Comparison of ENCODE assay signal across 8 cellular contexts in genomic region chr11:120209750-120210650, GRCh38. TPM values are rescaled to one million over a fixed set of nuclear protein-coding genes. Genes with fewer than 3 reads are reported as not detected.
DNase-seq lines count a peak whose midpoint lies in the region; ATAC-seq, FAIRE-seq and TF ChIP-seq lines count a peak whose summit lies in the region.

No MANE protein-coding gene starts in this region.

- intact Hi-C loops in left cardiac atrium (cut with DNase I) = no loop called here
- intact Hi-C loops in GM12878 (cut with micrococcal nuclease; ENCODE audit: unreplicated experiment) = loop anchor here (5.0 kb wide), 1 partner anchor 33 kb away; no protein-coding TSS in a partner anchor
- intact Hi-C loops in uterus (cut with DNase I; ENCODE audit: low total_unique reads) = no loop called here

- TF ChIP-seq CTCF in cardiac muscle cell (IDR thresholded peaks at IDR 0.05; ENCODE audit: low read depth, low read length) (no peak), GM12878 (IDR thresholded peaks at IDR 0.05 in 2 of 3, conservative IDR thresholded peaks at IDR 0.05 in 1 of 3; ENCODE audit: control insufficient read depth in 2 of 3, extremely low read depth in 1 of 3, insufficient read depth in 1 of 3, low read depth in 3 of 3, low read length in 3 of 3) (no peak), lung (IDR thresholded peaks at IDR 0.05; ENCODE audit: control extremely low read depth, extremely low read depth) (no peak), uterus (IDR thresholded peaks at IDR 0.05) (no peak)

- SMC1A ChIA-PET in GM12878 (lab: Charles Lee; ENCODE audit: uncharacterized antibody, unreplicated experiment) = no interaction called here

- no peaks in the 10 kb centered on the region for H3K79me2 ChIP-seq in GM12878 (ENCODE audit: control insufficient read depth, insufficient read depth, low read length)

- DNase-seq in cardiac muscle cell (ENCODE audit: low read depth in 1 of 2, low spot score in 1 of 2) (no peak), left cardiac atrium (no peak), GM12878 (ENCODE audit: low read depth, low spot score) (no peak), lung (ENCODE audit: low spot score) (no peak), uterus (no peak), NCI-H1105 treated with DMSO at 0.1 percent for 48 hours (lab: John Stamatoyannopoulos, UW) (no peak), HUDEP-2 (lab: John Stamatoyannopoulos, UW; ENCODE audit: unreplicated experiment in 76 of 76) (no peak)

- peak overlapping the region; percentile 84 for H3K4me2 ChIP-seq in GM12878 (ENCODE audit: control insufficient read depth, insufficient read depth)

- no peaks in the 10 kb centered on the region for H4K20me1 ChIP-seq in GM12878 (ENCODE audit: control insufficient read depth, insufficient read depth)

- no peaks in the 10 kb centered on the region for H3K4me1 ChIP-seq in cardiac muscle cell (ENCODE audit: low read depth)
- peaks cover 11% of the 10 kb centered on the region for H3K4me1 ChIP-seq in GM12878 (ENCODE audit: control insufficient read depth, insufficient read depth, low read length)
- H3K4me1 ChIP-seq in lung (ENCODE audit: control insufficient read depth in 2 of 2, insufficient read depth in 2 of 2, low read length in 2 of 2) = peaks cover 0 to 3% of the 10 kb centered on the region in 2 donors
- no peaks in the 10 kb centered on the region for H3K4me1 ChIP-seq in uterus

- no TSS peak for BruUV-seq in GM12878 (replicated peaks; lab: Mats Ljungman, UMichigan)

- H3K27me3 ChIP-seq in cardiac muscle cell = peaks cover 82% of the 10 kb centered on the region
- H3K27me3 ChIP-seq in GM12878 (replicated peaks in 1 of 2; ENCODE audit: control insufficient read depth in 2 of 2, insufficient read depth in 2 of 2, low read length in 1 of 2) = peaks cover 0 to 1% of the 10 kb centered on the region in 2 experiments; a peak in 2 of 4 replicates
- no peaks in the 10 kb centered on the region for H3K27me3 ChIP-seq in lung (ENCODE audit: control insufficient read depth, insufficient read depth)
- H3K27me3 ChIP-seq in uterus = no peaks in the 10 kb centered on the region

- H3K27ac ChIP-seq in cardiac muscle cell (no peak overlapping the region), GM12878 (ENCODE audit: control insufficient read depth, insufficient read depth) (no peak overlapping the region), lung (ENCODE audit: low read depth in 1 of 2, low read length in 1 of 2) (peak overlapping the region in 1 of 2 donors; percentile 43), uterus (peak overlapping the region; percentile 82 to 87)

- 23% methylated on average over 26 of the region's 27 CpGs for WGBS in GM12878 (ENCODE audit: insufficient coverage, insufficient replicate concordance, low lambda C conversion rate, missing lambda C conversion rate)
- 18 to 19% methylated on average over 27 of the region's 27 CpGs for WGBS in lung, 2 donors

- peak overlapping the region; percentile 62 for H2AFZ ChIP-seq in GM12878 (ENCODE audit: control insufficient read depth, low read depth, low read length)

- TF ChIP-seq POLR2A in GM12878 (IDR thresholded peaks at IDR 0.05; ENCODE audit: low read depth, low read length) (no peak), uterus (IDR thresholded peaks at IDR 0.05) (no peak)

- peak overlapping the region; percentile 38 for H3K9ac ChIP-seq in GM12878 (ENCODE audit: control insufficient read depth, insufficient read depth, low read length)

- no peaks in the 10 kb centered on the region for H3K36me3 ChIP-seq in cardiac muscle cell
- H3K36me3 ChIP-seq in GM12878 (ENCODE audit: control insufficient read depth in 2 of 2, insufficient read depth in 2 of 2, low read length in 1 of 2) = no peaks in the 10 kb centered on the region
- no peaks in the 10 kb centered on the region for H3K36me3 ChIP-seq in lung (ENCODE audit: control insufficient read depth in 2 of 2, insufficient read depth in 2 of 2, low read length in 2 of 2)
- H3K36me3 ChIP-seq in uterus = no peaks in the 10 kb centered on the region

- TF ChIP-seq EP300 in GM12878 (IDR thresholded peaks at IDR 0.05; ENCODE audit: borderline replicate concordance in 1 of 2, control insufficient read depth in 1 of 2, low read depth in 2 of 2, low read length in 2 of 2) = no peak

- ATAC-seq in left cardiac atrium (no peak), GM12878 (peak; percentile 7), lung (ENCODE audit: insufficient read depth, low FRiP score) (no peak), GM21390 (IDR thresholded peaks at IDR 0.05; ENCODE audit: unreplicated experiment) (no peak)

- H3K4me3 ChIP-seq in cardiac muscle cell (peak overlapping the region; percentile 51), GM12878 (peak overlapping the region; percentile 70), lung (peak overlapping the region; percentile 2), uterus (peak overlapping the region; percentile 37 to 68)

- POLR2A ChIA-PET in GM12878 (lab: Charles Lee) = no interaction called here

- CTCF ChIA-PET in GM12878 (lab: Yijun Ruan, JAX) = interaction anchor here (1.1 kb wide), 1 partner anchor 93 kb away, joined by 4 read pairs; no protein-coding TSS in a partner anchor

- in situ Hi-C loops in GM12878 (cut with MboI) = no loop called here

- RAD21 ChIA-PET in GM12878 (lab: Charles Lee; ENCODE audit: unreplicated experiment) = no interaction called here

- FAIRE-seq in GM12878 (lab: Jason Lieb, UNC) = no peak

- H3K9me3 ChIP-seq in cardiac muscle cell (ENCODE audit: low read depth) (no peaks in the 10 kb centered on the region), GM12878 (replicated peaks; ENCODE audit: control insufficient read depth, insufficient read depth, low read length) (no peaks in the 10 kb centered on the region), lung (ENCODE audit: control insufficient read depth in 2 of 2, insufficient read depth in 1 of 2, low read length in 1 of 2) (no peaks in the 10 kb centered on the region), uterus (no peaks in the 10 kb centered on the region)

- TF ChIP-seq RAD21 in GM12878 (IDR thresholded peaks at IDR 0.05; ENCODE audit: insufficient read depth, low read depth, low read length) = no peak

TF ChIP-seq in GM12878, 131 proteins besides CTCF, POLR2A, EP300 and RAD21 (continues in another document):
- TF ChIP-seq SIN3A (IDR thresholded peaks at IDR 0.05; ENCODE audit: low read depth, low read length) (no peak), ZNF384 (IDR thresholded peaks at IDR 0.05; ENCODE audit: borderline replicate concordance, low read depth, low read length) (peak; percentile 3; the same call in 1 of the 2 replicates), NR2C2 (IDR thresholded peaks at IDR 0.05; ENCODE audit: borderline replicate concordance, control insufficient read depth, insufficient read length, low read depth) (no peak)

RNA-seq across cellular contexts. Expression of gene OAF, which starts 0.8 kb away (rescaled TPM):
- total RNA-seq in cardiac muscle cell = 11.3 and 13.2 TPM in 2 replicates
- 9.9 and 12.0 TPM in 2 replicates for polyA plus RNA-seq in cardiac muscle cell
- 10 to 100 TPM; 32.9 to 59.6 TPM for total RNA-seq in left cardiac atrium
- 9.4 and 15.9 TPM in 2 replicates for total RNA-seq in GM12878 (2013; cell fraction: nucleolus; rRNA removed)
- 1.5 and 1.8 TPM in 2 replicates for total RNA-seq in GM12878 (2014; rRNA removed)
- 0.55 and 1.0 TPM in 2 replicates for total RNA-seq in GM12878 (2014; rRNA removed; fragmentation: Illumina TruSeq; extraction: Trizol)
- total RNA-seq in GM12878 (2021) = 1.5 and 2.0 TPM in 2 replicates
- 0.85 TPM for polyA plus RNA-seq in GM12878 (2011; ENCODE audit: low read depth)
- 2.5 and 4.7 TPM in 2 replicates for polyA plus RNA-seq in GM12878 (2011; rRNA removed)
- polyA plus RNA-seq in GM12878 (2011; cell fraction: cytosol; rRNA removed) = 5.8 and 7.1 TPM in 2 replicates
- polyA plus RNA-seq in GM12878 (2011; cell fraction: nucleus; rRNA removed) = 6.2 and 8.7 TPM in 2 replicates
- 1.9 and 2.1 TPM in 2 replicates for polyA plus RNA-seq in GM12878 (2012)
- 0.51 and 0.55 TPM in 2 replicates for polyA plus RNA-seq in GM12878 (2014; fragmentation: Illumina TruSeq; extraction: Trizol)
- under 1 TPM; 0.10 to 0.22 TPM for polyA plus RNA-seq in GM12878 (2014; fragmentation: Nextera tagmentation; extraction: Ambion mirVana)
- polyA plus RNA-seq in GM12878 (2014; rRNA removed) = 1.5 and 1.6 TPM in 2 replicates
- polyA plus RNA-seq in GM12878 (2016; fragmentation: Nextera tagmentation; extraction: Ambion mirVana) = 1 to 10 TPM in 1 of 2 experiments, under 1 TPM in 1; 0.24 to 1.1 TPM
- polyA minus RNA-seq in GM12878 (2011; rRNA and poly(A)+ RNA removed) = 1.1 and 3.6 TPM in 2 replicates
- 0.80 and 1.2 TPM in 2 replicates for polyA minus RNA-seq in GM12878 (2011; cell fraction: cytosol; rRNA and poly(A)+ RNA removed)
- 1.9 and 4.7 TPM in 2 replicates for polyA minus RNA-seq in GM12878 (2011; cell fraction: nucleus; rRNA and poly(A)+ RNA removed)
- 10 to 100 TPM in 1 of 2 donors, 1 to 10 TPM in 1; 7.7 to 27.4 TPM for total RNA-seq in lung
- polyA plus RNA-seq in lung = 10 to 100 TPM in 1 of 2 donors, 1 to 10 TPM in 1; 8.2 to 15.8 TPM
- total RNA-seq in uterus = 10 to 100 TPM; 29.2 to 90.1 (median 44.6) TPM

RNA-seq across cellular contexts. Expression of gene POU2F3, which starts 29.9 kb away (rescaled TPM):
- total RNA-seq in cardiac muscle cell (0.15 TPM in 1 of 2 replicates, not detected in the other), left cardiac atrium (not detected), GM12878 (2014; rRNA removed) (0.11 and 0.16 TPM in 2 replicates), GM12878 (2014; rRNA removed; fragmentation: Illumina TruSeq; extraction: Trizol) (0.18 and 0.22 TPM in 2 replicates), GM12878 (2021) (0.21 and 0.36 TPM in 2 replicates), lung (1 to 10 TPM; 2.6 to 2.9 TPM), uterus (under 1 TPM in 1 of 4 donors, not detected in 3; 0.85 TPM)
- polyA plus RNA-seq in cardiac muscle cell (0.40 TPM in 1 of 2 replicates, not detected in the other), GM12878 (2011; rRNA removed) (3.5 and 4.4 TPM in 2 replicates), GM12878 (2014; fragmentation: Illumina TruSeq; extraction: Trizol) (0.17 and 0.53 TPM in 2 replicates), GM12878 (2014; fragmentation: Nextera tagmentation; extraction: Ambion mirVana) (under 1 TPM; 0.15 to 0.37 TPM), GM12878 (2014; rRNA removed) (0.05 and 0.09 TPM in 2 replicates), GM12878 (2016; fragmentation: Nextera tagmentation; extraction: Ambion mirVana) (under 1 TPM; 0.31 to 0.39 TPM), lung (1 to 10 TPM; 3.3 to 3.9 TPM)
- 10.1 and 12.8 TPM in 2 replicates for total RNA-seq in GM12878 (2013; cell fraction: nucleolus; rRNA removed)
- not detected for polyA plus RNA-seq in GM12878 (2011; ENCODE audit: low read depth)
- polyA plus RNA-seq in GM12878 (2011; cell fraction: cytosol; rRNA removed) = 2.5 and 2.6 TPM in 2 replicates
- polyA plus RNA-seq in GM12878 (2011; cell fraction: nucleus; rRNA removed) = 4.4 and 5.4 TPM in 2 replicates
- 0.22 and 0.36 TPM in 2 replicates for polyA plus RNA-seq in GM12878 (2012)
- polyA minus RNA-seq in GM12878 (2011; rRNA and poly(A)+ RNA removed) = 3.5 and 3.6 TPM in 2 replicates
- polyA minus RNA-seq in GM12878 (2011; cell fraction: cytosol; rRNA and poly(A)+ RNA removed) = 0.80 and 2.2 TPM in 2 replicates
- polyA minus RNA-seq in GM12878 (2011; cell fraction: nucleus; rRNA and poly(A)+ RNA removed) = 2.4 and 4.2 TPM in 2 replicates

Comparison
In these comparisons a context has a peak if more than half of its experiments do, and no peak if none do; other contexts are left out.
1. H3K27ac ChIP-seq: peak in uterus (2 of 2); none in cardiac muscle cell (single experiment) and GM12878 (single experiment).
2. H3K4me3 ChIP-seq: peak in every context shown above with its lines; median percentile 70 in GM12878; 52 in uterus; 51 in cardiac muscle cell; 2 in lung.